Comparison of ENCODE assay signal across 14 cellular contexts in the genomic region with DNA sequence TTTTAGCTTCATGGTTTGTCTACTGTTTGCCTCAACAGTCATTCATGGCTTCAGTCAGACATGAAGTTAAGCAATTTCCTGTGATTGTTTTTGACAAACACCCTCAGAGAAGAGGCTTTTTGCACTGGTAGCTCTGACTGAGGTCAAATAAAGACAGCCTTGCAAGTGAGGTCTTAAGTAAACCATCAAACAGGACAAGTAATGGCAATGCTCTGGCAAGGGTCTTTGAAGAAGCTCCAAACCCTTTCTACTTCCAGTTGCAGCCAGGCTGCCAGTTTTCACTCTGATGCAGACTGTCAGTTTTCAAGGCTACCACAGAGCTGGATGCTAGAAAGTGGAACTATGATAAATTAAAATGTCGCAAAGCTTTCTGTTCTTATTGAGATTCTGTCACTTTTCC.
DNase-seq lines count a peak whose midpoint lies in the region; TF ChIP-seq lines count a peak whose summit lies in the region.
"Had no signal": no experiment of that assay in that cellular context is flagged by ENCODE, and none has a peak within 500 bp of the region (broad histone marks: within the 10 kb centered on the region; RNA-seq: fewer than 3 reads in every experiment).

No MANE protein-coding gene starts in this region.

- H3K4me1 ChIP-seq in esophagus squamous epithelium = peaks cover 0 to 4% (median 0%) of the 10 kb centered on the region in 3 donors
- H3K4me1 ChIP-seq: colonic mucosa had no signal

- no peaks in the 10 kb centered on the region for H3K36me3 Mint-ChIP-seq in activated naive CD4-positive, alpha-beta T cell treated with anti-CD3 and anti-CD28 coated beads for 36 hours (ENCODE audit: low read depth)

- no peak overlapping the region for H3K4me3 ChIP-seq in esophagus squamous epithelium
- H3K4me3 ChIP-seq: colonic mucosa, K562 had no signal

- no peak overlapping the region for H3K27ac Mint-ChIP-seq in activated naive CD4-positive, alpha-beta T cell treated with anti-CD3 and anti-CD28 coated beads for 36 hours

- intact Hi-C loops in activated naive CD4-positive, alpha-beta T cell treated with anti-CD3 and anti-CD28 coated beads for 36 hours (cut with micrococcal nuclease) = loop anchor here (1.0 kb wide), 1 partner anchor 19 kb away; no protein-coding TSS in a partner anchor
- intact Hi-C loops in esophagus squamous epithelium (cut with DNase I) = no loop called here

- TF ChIP-seq POLR2A in esophagus squamous epithelium (IDR thresholded peaks at IDR 0.05) = no peak

- H3K27me3 Mint-ChIP-seq in activated naive CD4-positive, alpha-beta T cell treated with anti-CD3 and anti-CD28 coated beads for 36 hours (ENCODE audit: low read depth) = no peaks in the 10 kb centered on the region

- no peak for TF ChIP-seq CTCF in esophagus squamous epithelium (IDR thresholded peaks at IDR 0.05)

- H3K36me3 ChIP-seq in esophagus squamous epithelium = no peaks in the 10 kb centered on the region
- H3K36me3 ChIP-seq: colonic mucosa had no signal

- H3K9me3 ChIP-seq in esophagus squamous epithelium = no peaks in the 10 kb centered on the region
- H3K9me3 ChIP-seq: colonic mucosa had no signal

- no peak overlapping the region for H3K27ac ChIP-seq in esophagus squamous epithelium
- H3K27ac ChIP-seq: colonic mucosa had no signal

- DNase-seq in activated naive CD4-positive, alpha-beta T cell treated with anti-CD3 and anti-CD28 coated beads for 36 hours = peak; percentile 27
- DNase-seq in activated naive CD4-positive, alpha-beta T cell treated with Interleukin-2 at 50 U/mL for 16 hours = no peak
- DNase-seq in NOMO-1 treated with DMSO at 0.1 percent for 48 hours (lab: John Stamatoyannopoulos, UW; ENCODE audit: unreplicated experiment) (peak; percentile 94), dermis blood vessel endothelial cell (peak; percentile 75), putamen (ENCODE audit: low spot score) (peak; percentile 4), NCI-H1105 treated with DMSO at 0.1 percent for 48 hours (lab: John Stamatoyannopoulos, UW) (no peak), NCI-H1436 (lab: John Stamatoyannopoulos, UW) (no peak), esophagus squamous epithelium (lab: John Stamatoyannopoulos, UW) (no peak)
- DNase-seq: amniotic stem cell, colonic mucosa, GOT3, NCI-H187, SHP77 had no signal

- no peaks in the 10 kb centered on the region for H3K9me3 Mint-ChIP-seq in activated naive CD4-positive, alpha-beta T cell treated with anti-CD3 and anti-CD28 coated beads for 36 hours

- H3K4me3 Mint-ChIP-seq in activated naive CD4-positive, alpha-beta T cell treated with anti-CD3 and anti-CD28 coated beads for 36 hours = no peak overlapping the region

- 20 to 33% methylated on average over 1 of the region's 1 CpG for WGBS in esophagus squamous epithelium, 2 donors

- H3K4me1 Mint-ChIP-seq in activated naive CD4-positive, alpha-beta T cell treated with anti-CD3 and anti-CD28 coated beads for 36 hours (ENCODE audit: low read depth) = peaks cover 6% of the 10 kb centered on the region

- no peaks in the 10 kb centered on the region for H3K27me3 ChIP-seq in esophagus squamous epithelium
- H3K27me3 ChIP-seq: colonic mucosa had no signal

- CTCF ChIA-PET in activated naive CD4-positive, alpha-beta T cell treated with anti-CD3 and anti-CD28 coated beads for 36 hours (lab: Charles Lee) = interaction anchor here (0.9 to 1.3 kb wide), 2 partner anchors 10 to 12 kb away, joined by 3 to 4 read pairs; no protein-coding TSS in a partner anchor

Comparison
In these comparisons a context has a peak if more than half of its experiments do, and no peak if none do; other contexts are left out.
1. DNase-seq: peak in activated naive CD4-positive, alpha-beta T cell treated with anti-CD3 and anti-CD28 coated beads for 36 hours (single experiment), NOMO-1 treated with DMSO at 0.1 percent for 48 hours (single experiment), dermis blood vessel endothelial cell (single experiment) and putamen (single experiment); none in activated naive CD4-positive, alpha-beta T cell treated with Interleukin-2 at 50 U/mL for 16 hours (single experiment), NCI-H1105 treated with DMSO at 0.1 percent for 48 hours (single experiment), NCI-H1436 (single experiment) and esophagus squamous epithelium (single experiment).